In genomic region chr4:185916231-185916630, GRCh38 we compare ENCODE assay signal across 36 cellular contexts.
"Had no signal": no experiment of that assay in that cellular context is flagged by ENCODE, and none has a peak within 500 bp of the region (broad histone marks: within the 10 kb centered on the region; RNA-seq: fewer than 3 reads in every experiment).

No MANE protein-coding gene starts in this region.

- FAIRE-seq: bronchial epithelial cell, TTC549 had no signal

- H3K27ac ChIP-seq: ascending aorta, VCaP had no signal

- DNase-seq: activated B cell treated with CpG ODN at 0.5 μM for 24 hours; activated CD4-positive, alpha-beta memory T cell treated with anti-CD3 and anti-CD28 coated beads for 36 hours; activated CD4-positive, alpha-beta T cell treated with anti-CD3 and anti-CD28 coated beads for 4 hours; activated CD4-positive, alpha-beta T cell treated with anti-CD3 and anti-CD28 coated beads, Interleukin-2, amount 10 ng/mL, durations not matched to agents 24 days and 14 days; activated CD4-positive, alpha-beta T cell treated with anti-CD3 and anti-CD28 coated beads, Interleukin-2, amount 50 U/mL, for 1 hour; activated CD4-positive, alpha-beta T cell treated with anti-CD3 and anti-CD28 coated beads, Interleukin-2, amount 50 U/mL, for 4 hours; activated CD4-positive, CD25-positive, alpha-beta regulatory T cell treated with anti-CD3 and anti-CD28 coated beads, Interleukin-2, amount 50 U/mL, for 72 hours; activated CD8-positive, alpha-beta memory T cell treated with anti-CD3 and anti-CD28 coated beads, Interleukin-2, amount 50 U/mL, for 4 hours; activated CD8-positive, alpha-beta T cell treated with anti-CD3 and anti-CD28 coated beads for 36 hours; activated effector memory CD4-positive, alpha-beta T cell treated with anti-CD3 and anti-CD28 coated beads, Interleukin-2, amount 50 U/mL, for 16 hours; activated gamma-delta T cell treated with Interleukin-2 at 50 U/mL for 16 hours; activated naive CD4-positive, alpha-beta T cell; activated naive CD4-positive, alpha-beta T cell treated with anti-CD3 and anti-CD28 coated beads for 36 hours; activated naive CD4-positive, alpha-beta T cell treated with anti-CD3 and anti-CD28 coated beads, Interleukin-2, amount 50 U/mL, for 16 hours; activated naive CD8-positive, alpha-beta T cell treated with anti-CD3 and anti-CD28 coated beads for 36 hours; activated T-cell treated with anti-CD3 and anti-CD28 coated beads for 4 hours; activated T-cell treated with anti-CD3 and anti-CD28 coated beads, Interleukin-2, amount 50 U/mL, for 1 hour; activated T-cell treated with anti-CD3 and anti-CD28 coated beads, Interleukin-2, amount 50 U/mL, for 4 hours; activated T-cell treated with anti-CD3 and anti-CD28 coated beads, Interleukin-2, amount 50 U/mL, for 72 hours; amygdala; anterior cingulate cortex; central memory CD4-positive, alpha-beta T cell; T-helper 1 cell; T-helper 2 cell; T-helper 9 cell had no signal

- H3K36me3 ChIP-seq: ascending aorta, cardiac muscle cell had no signal

- H3K9me3 ChIP-seq: ascending aorta had no signal

- H3K27me3 Mint-ChIP-seq: activated B cell treated with CpG ODN at 0.5 μM for 24 hours, brain had no signal

- H3K4me1 ChIP-seq: ascending aorta had no signal

- H3K4me3 Mint-ChIP-seq: activated B cell treated with CpG ODN at 0.5 μM for 24 hours; activated CD4-positive, alpha-beta memory T cell treated with anti-CD3 and anti-CD28 coated beads for 36 hours; activated CD4-positive, alpha-beta T cell treated with anti-CD3 and anti-CD28 coated beads, Interleukin-2, amount 10 ng/mL, durations not matched to agents 24 days and 14 days; activated CD8-positive, alpha-beta T cell treated with anti-CD3 and anti-CD28 coated beads for 36 hours; activated naive CD4-positive, alpha-beta T cell treated with anti-CD3 and anti-CD28 coated beads for 36 hours; activated naive CD8-positive, alpha-beta T cell treated with anti-CD3 and anti-CD28 coated beads for 36 hours; activated T-cell treated with anti-CD3 and anti-CD28 coated beads, Interleukin-2, amount 50 U/mL, for 4 hours; activated T-cell treated with anti-CD3 and anti-CD28 coated beads, Interleukin-2, amount 50 U/mL, for 72 hours; activated T-helper 1 cell treated with anti-CD3 and anti-CD28 coated beads, Interleukin-12 subunit alpha, Interleukin-12 subunit beta, Interleukin-2, Interleukin-4 antibody, amounts not matched to agents 30 ng/mL and 10 ng/mL and 1 ng/mL, durations not matched to agents 14 hours and 24 hours and 36 hours; activated T-helper 17 cell treated with anti-CD3 and anti-CD28 coated beads, Interleukin-2, amount 50 U/mL, for 72 hours; brain; T-helper 1 cell treated with Interleukin-12 subunit alpha and Interleukin-12 subunit beta and Interleukin-4 antibody, amounts not matched to agents 30 μg/mL and 1 μg/mL, for 36 hours; T-helper 2 cell treated with Interferon-gamma antibody and Interleukin-4, amounts not matched to agents 5 μg/mL and 100 μg/mL, for 36 hours had no signal

- H3K4me3 ChIP-seq: ascending aorta, cardiac muscle cell had no signal

- H3K4me1 Mint-ChIP-seq: activated B cell treated with CpG ODN at 0.5 μM for 24 hours; activated CD4-positive, alpha-beta T cell treated with anti-CD3 and anti-CD28 coated beads, Interleukin-2, amount 10 ng/mL, durations not matched to agents 24 days and 14 days; activated naive CD8-positive, alpha-beta T cell treated with anti-CD3 and anti-CD28 coated beads for 36 hours; activated T-helper 17 cell treated with anti-CD3 and anti-CD28 coated beads, Interleukin-2, amount 50 U/mL, for 72 hours had no signal

- H3K36me3 Mint-ChIP-seq: activated CD4-positive, alpha-beta memory T cell treated with anti-CD3 and anti-CD28 coated beads for 36 hours; activated naive CD4-positive, alpha-beta T cell treated with anti-CD3 and anti-CD28 coated beads, Interleukin-2, amount 50 U/mL, for 72 hours; activated naive CD8-positive, alpha-beta T cell treated with anti-CD3 and anti-CD28 coated beads for 36 hours had no signal

- ATAC-seq: activated CD8-positive, alpha-beta T cell treated with anti-CD3 and anti-CD28 coated beads for 36 hours; activated naive CD4-positive, alpha-beta T cell treated with anti-CD3 and anti-CD28 coated beads, Interleukin-2, amount 50 U/mL, for 72 hours; activated T-cell treated with anti-CD3 and anti-CD28 coated beads, Interleukin-2, amount 50 U/mL, for 4 hours; activated T-cell treated with anti-CD3 and anti-CD28 coated beads, Interleukin-2, amount 50 U/mL, for 72 hours; activated T-helper 17 cell treated with anti-CD3 and anti-CD28 coated beads, Interleukin-2, amount 50 U/mL, for 72 hours had no signal

- H3K9me3 Mint-ChIP-seq: activated B cell treated with CpG ODN at 0.5 μM for 24 hours; activated CD4-positive, alpha-beta memory T cell treated with anti-CD3 and anti-CD28 coated beads for 36 hours; activated CD4-positive, alpha-beta T cell treated with anti-CD3 and anti-CD28 coated beads, Interleukin-2, amount 10 ng/mL, durations not matched to agents 24 days and 14 days; activated CD8-positive, alpha-beta T cell treated with anti-CD3 and anti-CD28 coated beads for 36 hours; activated naive CD4-positive, alpha-beta T cell treated with anti-CD3 and anti-CD28 coated beads for 36 hours; activated naive CD4-positive, alpha-beta T cell treated with anti-CD3 and anti-CD28 coated beads, Interleukin-2, amount 50 U/mL, for 72 hours; activated naive CD8-positive, alpha-beta T cell treated with anti-CD3 and anti-CD28 coated beads for 36 hours; activated T-cell treated with anti-CD3 and anti-CD28 coated beads, Interleukin-2, amount 50 U/mL, for 4 hours; activated T-helper 1 cell treated with anti-CD3 and anti-CD28 coated beads, Interleukin-12 subunit alpha, Interleukin-12 subunit beta, Interleukin-2, Interleukin-4 antibody, amounts not matched to agents 30 ng/mL and 10 ng/mL and 1 ng/mL, durations not matched to agents 14 hours and 24 hours and 36 hours; T-helper 1 cell treated with Interleukin-12 subunit alpha and Interleukin-12 subunit beta and Interleukin-4 antibody, amounts not matched to agents 30 μg/mL and 1 μg/mL, for 36 hours; T-helper 2 cell treated with Interferon-gamma antibody and Interleukin-4, amounts not matched to agents 5 μg/mL and 100 μg/mL, for 36 hours had no signal

- H3K27ac Mint-ChIP-seq: activated B cell treated with CpG ODN at 0.5 μM for 24 hours; activated CD4-positive, alpha-beta memory T cell treated with anti-CD3 and anti-CD28 coated beads for 36 hours; activated CD4-positive, alpha-beta T cell treated with anti-CD3 and anti-CD28 coated beads, Interleukin-2, amount 10 ng/mL, durations not matched to agents 24 days and 14 days; activated CD8-positive, alpha-beta T cell treated with anti-CD3 and anti-CD28 coated beads for 36 hours; activated naive CD4-positive, alpha-beta T cell treated with anti-CD3 and anti-CD28 coated beads for 36 hours; activated naive CD4-positive, alpha-beta T cell treated with anti-CD3 and anti-CD28 coated beads, Interleukin-2, amount 50 U/mL, for 72 hours; activated naive CD8-positive, alpha-beta T cell treated with anti-CD3 and anti-CD28 coated beads for 36 hours; activated T-cell treated with anti-CD3 and anti-CD28 coated beads, Interleukin-2, amount 50 U/mL, for 72 hours; activated T-helper 1 cell treated with anti-CD3 and anti-CD28 coated beads, Interleukin-12 subunit alpha, Interleukin-12 subunit beta, Interleukin-2, Interleukin-4 antibody, amounts not matched to agents 30 ng/mL and 10 ng/mL and 1 ng/mL, durations not matched to agents 14 hours and 24 hours and 36 hours; activated T-helper 17 cell treated with anti-CD3 and anti-CD28 coated beads, Interleukin-2, amount 50 U/mL, for 72 hours; brain; T-helper 1 cell treated with Interleukin-12 subunit alpha and Interleukin-12 subunit beta and Interleukin-4 antibody, amounts not matched to agents 30 μg/mL and 1 μg/mL, for 36 hours; T-helper 2 cell treated with Interferon-gamma antibody and Interleukin-4, amounts not matched to agents 5 μg/mL and 100 μg/mL, for 36 hours had no signal

- H3K27me3 ChIP-seq: ascending aorta, cardiac muscle cell had no signal
